Comparison of ENCODE assay signal across 10 cellular contexts in the genomic region with DNA sequence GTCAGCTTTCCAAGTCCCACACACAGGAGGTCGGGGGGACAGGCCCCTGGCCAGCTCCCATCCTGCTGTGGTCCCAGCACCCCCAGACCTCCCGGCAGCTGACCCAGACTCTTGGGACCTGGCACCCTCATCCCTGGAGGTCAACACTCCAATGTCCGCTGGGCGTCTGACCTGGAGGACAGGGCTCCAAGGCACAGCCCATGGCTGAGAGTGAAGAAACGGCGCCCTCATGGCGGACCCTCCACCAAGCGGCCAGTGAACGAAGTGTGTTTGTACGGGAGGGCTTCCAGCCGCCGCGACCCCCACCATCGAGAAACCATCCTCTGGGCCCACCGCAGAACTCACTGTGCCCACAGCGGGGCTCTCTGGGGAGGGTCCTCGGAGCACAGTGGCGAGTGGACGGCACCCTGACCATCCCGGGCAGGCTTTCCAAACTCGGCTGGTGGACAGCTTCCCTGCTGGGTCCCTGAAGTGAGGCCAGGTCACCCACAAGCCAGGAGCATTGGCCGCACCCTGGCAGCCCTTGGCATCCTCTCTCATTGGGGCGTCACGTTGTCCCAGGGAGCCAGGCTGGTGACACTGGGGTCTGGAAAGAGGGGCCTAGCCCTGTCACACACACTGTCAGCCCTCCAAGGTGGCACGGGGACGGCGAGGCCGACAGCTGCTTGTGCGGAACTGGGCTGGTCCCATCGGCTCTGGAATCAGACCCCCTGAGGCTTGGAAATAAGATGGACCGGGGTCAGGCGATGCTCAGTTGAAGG. TPM values are rescaled to one million over a fixed set of nuclear protein-coding genes. Genes with fewer than 3 reads are reported as not detected.
DNase-seq lines count a peak whose midpoint lies in the region; ATAC-seq and TF ChIP-seq lines count a peak whose summit lies in the region.
"Had no signal": no experiment of that assay in that cellular context is flagged by ENCODE, and none has a peak within 500 bp of the region (broad histone marks: within the 10 kb centered on the region; RNA-seq: fewer than 3 reads in every experiment).

No MANE protein-coding gene starts in this region.

- H3K9ac ChIP-seq in SK-N-MC (ENCODE audit: insufficient read length) (no peak overlapping the region), fibroblast of lung (ENCODE audit: insufficient read depth, low read length) (peak overlapping the region; percentile 64), neuronal stem cell (ENCODE audit: low read depth, low read length, poor library complexity) (no peak overlapping the region)

- H3K14ac ChIP-seq in neuronal stem cell (ENCODE audit: low read length) = peak overlapping the region; percentile 66

- peaks cover 29% of the 10 kb centered on the region for H3K4me1 ChIP-seq in fibroblast of lung (ENCODE audit: control insufficient read depth, extremely low read depth, insufficient read depth, low read length)
- peaks cover 0 to 7% of the 10 kb centered on the region in 2 donors for H3K4me1 ChIP-seq in neuronal stem cell (ENCODE audit: control insufficient read depth in 2 of 2, insufficient read depth in 1 of 2, low read depth in 1 of 2, low read length in 2 of 2)
- H3K4me1 ChIP-seq in tibial nerve = peaks cover 0 to 37% (median 14%) of the 10 kb centered on the region in 4 donors
- H3K4me1 ChIP-seq: adrenal gland had no signal

- H3K79me2 ChIP-seq in fibroblast of lung (ENCODE audit: control insufficient read depth, insufficient read depth, low read length) = no peaks in the 10 kb centered on the region

- no peak overlapping the region for H3K4ac ChIP-seq in neuronal stem cell (ENCODE audit: low read length)

- H2AFZ ChIP-seq in fibroblast of lung (ENCODE audit: low read length) = no peak overlapping the region
- no peak overlapping the region for H2AFZ ChIP-seq in neuronal stem cell (ENCODE audit: low read length)

- peak overlapping the region; percentile 40 for H2AK5ac ChIP-seq in neuronal stem cell (ENCODE audit: low read depth, low read length)

- no peak for TF ChIP-seq POLR2A in tibial nerve (IDR thresholded peaks at IDR 0.05)

- DNase-seq in SK-N-MC (ENCODE audit: low read depth, low spot score) (no peak), fibroblast of lung (ENCODE audit: low read depth in 2 of 2) (no peak), neuronal stem cell (ENCODE audit: low spot score) (no peak), tibial nerve (ENCODE audit: low spot score in 2 of 2) (no peak), RPMI8226 (no peak), medulla oblongata (ENCODE audit: extremely low spot score) (no peak), NCI-H187 (lab: John Stamatoyannopoulos, UW) (no peak)
- DNase-seq: NCI-H2029 treated with DMSO at 0.1 percent for 48 hours had no signal

- no peak overlapping the region for H4K91ac ChIP-seq in neuronal stem cell (ENCODE audit: low read depth, low read length, poor library complexity)

- H3K23ac ChIP-seq in neuronal stem cell (ENCODE audit: low read depth, low read length, poor library complexity) = peak overlapping the region; percentile 81

- H2BK12ac ChIP-seq in neuronal stem cell (ENCODE audit: low read length) = no peak overlapping the region

- TF ChIP-seq CTCF in fibroblast of lung (conservative IDR thresholded peaks at IDR 0.05 in 1 of 2, IDR thresholded peaks at IDR 0.05 in 1 of 2; ENCODE audit: low read depth in 1 of 2, low read length in 2 of 2) = no peak
- TF ChIP-seq CTCF in tibial nerve (IDR thresholded peaks at IDR 0.05) = no peak

- peak overlapping the region; percentile 71 for H3K4me3 ChIP-seq in SK-N-MC
- H3K4me3 ChIP-seq in fibroblast of lung (replicated peaks in 1 of 4; ENCODE audit: control extremely low read depth in 1 of 4, insufficient read depth in 1 of 4, low read depth in 3 of 4, low read length in 4 of 4) = no peak overlapping the region
- no peak overlapping the region for H3K4me3 ChIP-seq in neuronal stem cell (ENCODE audit: low read length in 2 of 2)
- no peak overlapping the region for H3K4me3 ChIP-seq in tibial nerve
- H3K4me3 ChIP-seq: adrenal gland had no signal

- no CpG with 5 or more reads among the region's 32 CpGs for WGBS in neuronal stem cell (ENCODE audit: extremely low coverage in 2 of 2, insufficient read length in 2 of 2, insufficient replicate concordance in 1 of 2), 2 donors
- WGBS in tibial nerve, 2 donors = 80 to 91% methylated on average over 15 to 31 of the region's 32 CpGs

- peak overlapping the region; percentile 38 for H2BK15ac ChIP-seq in neuronal stem cell (ENCODE audit: low read length)

- peak overlapping the region; percentile 35 for H3K18ac ChIP-seq in neuronal stem cell (ENCODE audit: low read length)

- H3K27ac ChIP-seq in SK-N-MC (no peak overlapping the region), fibroblast of lung (ENCODE audit: insufficient read depth, low read length) (peak overlapping the region; percentile 94), neuronal stem cell (replicated peaks; ENCODE audit: low read length) (no peak overlapping the region), tibial nerve (peak overlapping the region; percentile 50 to 93 (median 75))

- TF ChIP-seq EP300 in tibial nerve (IDR thresholded peaks at IDR 0.05) = no peak

- H3K9me3 ChIP-seq in SK-N-MC (ENCODE audit: low read depth, low read length) = no peaks in the 10 kb centered on the region
- no peaks in the 10 kb centered on the region for H3K9me3 ChIP-seq in fibroblast of lung (ENCODE audit: control insufficient read depth, insufficient read depth, low read depth, low read length)
- H3K9me3 ChIP-seq in neuronal stem cell (replicated peaks in 1 of 2; ENCODE audit: control insufficient read depth in 2 of 2, insufficient read depth in 1 of 2, low read depth in 1 of 2, low read length in 2 of 2) = no peaks in the 10 kb centered on the region
- H3K9me3 ChIP-seq in tibial nerve = no peaks in the 10 kb centered on the region
- H3K9me3 ChIP-seq: adrenal gland had no signal

- no peaks in the 10 kb centered on the region for H3K79me1 ChIP-seq in neuronal stem cell (ENCODE audit: low read depth, low read length)

- H2BK120ac ChIP-seq in neuronal stem cell (ENCODE audit: low read depth, low read length) = no peak overlapping the region

- H4K20me1 ChIP-seq in fibroblast of lung (ENCODE audit: control insufficient read depth, extremely low read depth, insufficient read depth, low read length) = no peaks in the 10 kb centered on the region

- H4K8ac ChIP-seq in neuronal stem cell (ENCODE audit: low read depth, low read length) = no peak overlapping the region

- no peaks in the 10 kb centered on the region for H3K27me3 ChIP-seq in fibroblast of lung (ENCODE audit: control insufficient read depth, insufficient read depth, low read length)
- no peaks in the 10 kb centered on the region for H3K27me3 ChIP-seq in neuronal stem cell (ENCODE audit: control insufficient read depth in 3 of 3, insufficient read depth in 3 of 3, low read depth in 1 of 3, low read length in 3 of 3)
- no peaks in the 10 kb centered on the region for H3K27me3 ChIP-seq in tibial nerve
- H3K27me3 ChIP-seq: adrenal gland had no signal

- peak overlapping the region; percentile 77 for H2BK5ac ChIP-seq in neuronal stem cell (ENCODE audit: low read length)

- peak overlapping the region; percentile 47 for H3K4me2 ChIP-seq in fibroblast of lung (ENCODE audit: extremely low read depth, insufficient read depth, low read length)
- H3K4me2 ChIP-seq in neuronal stem cell (ENCODE audit: insufficient read depth, low read length, poor library complexity, severe bottlenecking) = no peak overlapping the region

- H3K36me3 ChIP-seq in SK-N-MC (ENCODE audit: insufficient read depth, low read length) (no peaks in the 10 kb centered on the region), fibroblast of lung (ENCODE audit: control insufficient read depth, insufficient read depth, low read length) (no peaks in the 10 kb centered on the region), neuronal stem cell (replicated peaks in 1 of 2; ENCODE audit: control insufficient read depth in 2 of 2, insufficient read depth in 2 of 2, low read length in 2 of 2) (no peaks in the 10 kb centered on the region), tibial nerve (no peaks in the 10 kb centered on the region)
- H3K36me3 ChIP-seq: adrenal gland had no signal

- no peak for ATAC-seq in GM18498 (IDR thresholded peaks at IDR 0.05; ENCODE audit: unreplicated experiment)

RNA-seq across cellular contexts. Expression of gene COL6A2, which starts 47.8 kb away (rescaled TPM):
- total RNA-seq in fibroblast of lung = 782 and 928 TPM in 2 replicates
- 346 and 702 TPM in 2 replicates for polyA plus RNA-seq in fibroblast of lung
- polyA plus RNA-seq in fibroblast of lung (2012) = 857 and 2,080 TPM in 2 replicates
- polyA minus RNA-seq in fibroblast of lung (ENCODE audit: low replicate concordance) = 367 and 1,367 TPM in 2 replicates
- 19.3 TPM for polyA plus RNA-seq in neuronal stem cell (2013, experiment 1 of 2)
- polyA plus RNA-seq in neuronal stem cell (2013, experiment 2 of 2) = 19.1 TPM
- total RNA-seq in tibial nerve = 1,000 to 10,000 TPM in 1 of 4 donors, 100 to 1,000 TPM in 3; 470 to 1,210 (median 744) TPM

Comparison
In these comparisons a context has a peak if more than half of its experiments do, and no peak if none do; other contexts are left out.
1. H3K27ac ChIP-seq: peak in fibroblast of lung (single experiment) and tibial nerve (4 of 4); none in SK-N-MC (single experiment) and neuronal stem cell (single experiment).